33 cellular contexts compared by ENCODE assay signal in genomic region chr2:11395389-11395788, GRCh38. TPM values are rescaled to one million over a fixed set of nuclear protein-coding genes. Genes with fewer than 3 reads are reported as not detected.
DNase-seq lines count a peak whose midpoint lies in the region; ATAC-seq and TF ChIP-seq lines count a peak whose summit lies in the region.
"Had no signal": no experiment of that assay in that cellular context is flagged by ENCODE, and none has a peak within 500 bp of the region (broad histone marks: within the 10 kb centered on the region; RNA-seq: fewer than 3 reads in every experiment).

No MANE protein-coding gene starts in this region.

- TF ChIP-seq POLR2A in esophagus squamous epithelium (IDR thresholded peaks at IDR 0.05) = no peak

- H3K9me3 Mint-ChIP-seq in activated CD4-positive, alpha-beta memory T cell treated with anti-CD3 and anti-CD28 coated beads for 36 hours = no peaks in the 10 kb centered on the region
- H3K9me3 Mint-ChIP-seq: activated naive CD4-positive, alpha-beta T cell treated with anti-CD3 and anti-CD28 coated beads, Interleukin-2, amount 50 U/mL, for 72 hours; CD8-positive, alpha-beta memory T cell; natural killer cell had no signal

- intact Hi-C loops in esophagus squamous epithelium (cut with DNase I) = no loop called here
- intact Hi-C loops in activated CD4-positive, alpha-beta memory T cell treated with anti-CD3 and anti-CD28 coated beads for 36 hours (cut with micrococcal nuclease) = no loop called here

- DNase-seq in BE2C = peak; percentile 32
- DNase-seq in esophagus squamous epithelium (lab: John Stamatoyannopoulos, UW) = no peak
- no peak for DNase-seq in neuronal stem cell (ENCODE audit: low spot score)
- no peak for DNase-seq in activated CD4-positive, alpha-beta memory T cell treated with anti-CD3 and anti-CD28 coated beads for 36 hours
- DNase-seq in activated naive CD4-positive, alpha-beta T cell treated with Interleukin-2 at 50 U/mL for 16 hours = no peak
- DNase-seq: activated CD4-positive, alpha-beta T cell treated with anti-CD3 and anti-CD28 coated beads for 4 hours; activated CD8-positive, alpha-beta memory T cell treated with anti-CD3 and anti-CD28 coated beads for 24 hours; anterior cingulate cortex; CD8-positive, alpha-beta memory T cell; EL; foreskin melanocyte; HCEC 1CT; kidney; lower lobe of right lung; MV-4-11; natural killer cell; NCI-H146; stimulated activated naive CD4-positive, alpha-beta T cell treated with Interleukin-2 at 50 U/mL for 16 hours; T1000 had no signal

- ATAC-seq in GM18519 (IDR thresholded peaks at IDR 0.05; ENCODE audit: low FRiP score, unreplicated experiment) (no peak), GM19455 (IDR thresholded peaks at IDR 0.05; ENCODE audit: unreplicated experiment) (no peak)
- ATAC-seq: activated naive CD4-positive, alpha-beta T cell treated with anti-CD3 and anti-CD28 coated beads, Interleukin-2, amount 50 U/mL, for 72 hours; esophagus mucosa; lower lobe of right lung; mucosa of descending colon; natural killer cell had no signal

- no peak overlapping the region for H3K4me3 Mint-ChIP-seq in activated CD4-positive, alpha-beta memory T cell treated with anti-CD3 and anti-CD28 coated beads for 36 hours
- H3K4me3 Mint-ChIP-seq: B cell; CD8-positive, alpha-beta memory T cell; natural killer cell had no signal

- H3K27ac Mint-ChIP-seq in activated CD4-positive, alpha-beta memory T cell treated with anti-CD3 and anti-CD28 coated beads for 36 hours = no peak overlapping the region
- H3K27ac Mint-ChIP-seq: activated naive CD4-positive, alpha-beta T cell treated with anti-CD3 and anti-CD28 coated beads, Interleukin-2, amount 50 U/mL, for 72 hours; B cell; natural killer cell had no signal

- H3K36me3 Mint-ChIP-seq in activated CD4-positive, alpha-beta memory T cell treated with anti-CD3 and anti-CD28 coated beads for 36 hours = no peaks in the 10 kb centered on the region
- H3K36me3 Mint-ChIP-seq: activated naive CD4-positive, alpha-beta T cell treated with anti-CD3 and anti-CD28 coated beads, Interleukin-2, amount 50 U/mL, for 72 hours; CD8-positive, alpha-beta memory T cell; natural killer cell had no signal

- H3K4ac ChIP-seq in neuronal stem cell (ENCODE audit: low read length) = no peak overlapping the region

- peak overlapping the region; percentile 20 for H3K18ac ChIP-seq in neuronal stem cell (ENCODE audit: low read length)

- H2AFZ ChIP-seq in neuronal stem cell (ENCODE audit: low read length) = peak overlapping the region; percentile 63

- H3K14ac ChIP-seq in neuronal stem cell (ENCODE audit: low read length) = no peak overlapping the region

- H3K4me2 ChIP-seq in neuronal stem cell (ENCODE audit: insufficient read depth, low read length, poor library complexity, severe bottlenecking) = no peak overlapping the region

- H2BK5ac ChIP-seq in neuronal stem cell (ENCODE audit: low read length) = no peak overlapping the region

- H2BK15ac ChIP-seq in neuronal stem cell (ENCODE audit: low read length) = no peak overlapping the region

- H3K27me3 ChIP-seq in BE2C = no peaks in the 10 kb centered on the region
- H3K27me3 ChIP-seq in esophagus squamous epithelium = no peaks in the 10 kb centered on the region
- H3K27me3 ChIP-seq in neuronal stem cell (ENCODE audit: control insufficient read depth in 3 of 3, insufficient read depth in 3 of 3, low read depth in 1 of 3, low read length in 3 of 3) = no peaks in the 10 kb centered on the region
- H3K27me3 ChIP-seq: cardiac muscle cell, heart right ventricle, SJSA1, suprapubic skin had no signal

- no peak overlapping the region for H4K91ac ChIP-seq in neuronal stem cell (ENCODE audit: low read depth, low read length, poor library complexity)

- TF ChIP-seq CTCF in BE2C (IDR thresholded peaks at IDR 0.05; ENCODE audit: low read depth, low read length) (no peak), esophagus squamous epithelium (IDR thresholded peaks at IDR 0.05) (no peak)

- H2BK12ac ChIP-seq in neuronal stem cell (ENCODE audit: low read length) = no peak overlapping the region

- H3K27ac ChIP-seq in angular gyrus (ENCODE audit: low read depth, low read length) (peak overlapping the region; percentile 38), esophagus squamous epithelium (peak overlapping the region in 3 of 4 donors; percentile 46 to 82 (median 77)), neuronal stem cell (replicated peaks; ENCODE audit: low read length) (no peak overlapping the region)
- H3K27ac ChIP-seq: cardiac muscle cell, lower lobe of right lung, suprapubic skin, VCaP had no signal

- no peak overlapping the region for H2AK5ac ChIP-seq in neuronal stem cell (ENCODE audit: low read depth, low read length)

- H3K4me1 ChIP-seq in BE2C (peaks cover 18% of the 10 kb centered on the region), esophagus squamous epithelium (peaks cover 0 to 49% (median 4%) of the 10 kb centered on the region in 3 donors), neuronal stem cell (ENCODE audit: control insufficient read depth in 2 of 2, insufficient read depth in 1 of 2, low read depth in 1 of 2, low read length in 2 of 2) (peaks cover 10 to 16% of the 10 kb centered on the region in 2 donors)

- H3K27me3 Mint-ChIP-seq in activated CD4-positive, alpha-beta memory T cell treated with anti-CD3 and anti-CD28 coated beads for 36 hours = peaks cover 2% of the 10 kb centered on the region

- CTCF ChIA-PET in activated CD4-positive, alpha-beta memory T cell treated with anti-CD3 and anti-CD28 coated beads for 36 hours (lab: Charles Lee) = no interaction called here

- H3K4me3 ChIP-seq in BE2C (ENCODE audit: low read depth, low read length) (no peak overlapping the region), esophagus squamous epithelium (no peak overlapping the region), neuronal stem cell (ENCODE audit: low read length in 2 of 2) (no peak overlapping the region)
- H3K4me3 ChIP-seq: cardiac muscle cell, GM12878, heart right ventricle, lower lobe of right lung, mucosa of descending colon, SJSA1, skin epidermis, suprapubic skin had no signal

- no peak overlapping the region for H3K23ac ChIP-seq in neuronal stem cell (ENCODE audit: low read depth, low read length, poor library complexity)

- H3K9me3 ChIP-seq in BE2C (no peaks in the 10 kb centered on the region), esophagus squamous epithelium (no peaks in the 10 kb centered on the region), neuronal stem cell (replicated peaks in 1 of 2; ENCODE audit: control insufficient read depth in 2 of 2, insufficient read depth in 1 of 2, low read depth in 1 of 2, low read length in 2 of 2) (no peaks in the 10 kb centered on the region)
- H3K9me3 ChIP-seq: heart right ventricle, lower lobe of right lung, mucosa of descending colon, SJSA1, suprapubic skin had no signal

- no peak overlapping the region for H3K9ac ChIP-seq in neuronal stem cell (ENCODE audit: low read depth, low read length, poor library complexity)

- no peaks in the 10 kb centered on the region for H3K36me3 ChIP-seq in BE2C
- no peaks in the 10 kb centered on the region for H3K36me3 ChIP-seq in esophagus squamous epithelium
- no peaks in the 10 kb centered on the region for H3K36me3 ChIP-seq in neuronal stem cell (replicated peaks in 1 of 2; ENCODE audit: control insufficient read depth in 2 of 2, insufficient read depth in 2 of 2, low read length in 2 of 2)
- H3K36me3 ChIP-seq: cardiac muscle cell, heart right ventricle, lower lobe of right lung, SJSA1, suprapubic skin had no signal

- WGBS in esophagus squamous epithelium, 2 donors = 26 to 71% methylated on average over 3 to 4 of the region's 11 CpGs
- WGBS in neuronal stem cell (ENCODE audit: extremely low coverage in 2 of 2, insufficient read length in 2 of 2, insufficient replicate concordance in 1 of 2), 2 donors = no CpG with 5 or more reads among the region's 11 CpGs

- POLR2A ChIA-PET in activated CD4-positive, alpha-beta memory T cell treated with anti-CD3 and anti-CD28 coated beads for 36 hours (lab: Charles Lee) = no interaction called here

- no peaks in the 10 kb centered on the region for H3K4me1 Mint-ChIP-seq in activated CD4-positive, alpha-beta memory T cell treated with anti-CD3 and anti-CD28 coated beads for 36 hours (ENCODE audit: low read depth)
- H3K4me1 Mint-ChIP-seq: B cell; CD8-positive, alpha-beta memory T cell; natural killer cell had no signal

- no peak overlapping the region for H2BK120ac ChIP-seq in neuronal stem cell (ENCODE audit: low read depth, low read length)

- H4K8ac ChIP-seq in neuronal stem cell (ENCODE audit: low read depth, low read length) = no peak overlapping the region

- H3K79me1 ChIP-seq in neuronal stem cell (ENCODE audit: low read depth, low read length) = no peaks in the 10 kb centered on the region

RNA-seq across cellular contexts. Expression of gene ROCK2, which starts 51.0 kb away (rescaled TPM):
- 4.9 TPM for polyA plus RNA-seq in BE2C (2012; ENCODE audit: insufficient read depth, insufficient read length, low read depth)
- 10 to 100 TPM; 15.2 to 50.5 (median 21.4) TPM for total RNA-seq in esophagus squamous epithelium
- 19.4 TPM for polyA plus RNA-seq in neuronal stem cell (2013, experiment 1 of 2)
- polyA plus RNA-seq in neuronal stem cell (2013, experiment 2 of 2) = 20.3 TPM
- total RNA-seq in activated CD4-positive, alpha-beta memory T cell treated with anti-CD3 and anti-CD28 coated beads for 36 hours = 10 to 100 TPM; 16.6 to 19.2 TPM
